Comparison of ENCODE assay signal across 22 cellular contexts in the genomic region with DNA sequence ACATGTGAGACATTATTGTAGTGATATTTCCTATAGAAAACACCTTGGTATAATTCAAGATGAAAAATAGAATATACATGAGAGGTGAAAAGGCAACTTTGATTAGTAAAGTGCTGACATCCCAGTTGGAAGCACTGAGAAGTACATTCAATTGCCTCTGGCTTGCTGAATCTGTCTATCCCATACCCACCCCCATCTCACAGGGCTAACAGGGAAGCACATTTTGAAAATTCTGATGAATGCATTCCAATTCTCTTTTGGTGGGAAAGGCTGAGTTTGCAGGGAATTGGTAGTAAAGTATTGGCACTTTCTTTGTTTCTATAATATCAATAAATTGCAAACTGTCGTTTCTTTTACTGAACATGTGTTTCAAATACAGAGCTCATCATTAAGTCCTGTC.
A peak's percentile ranks its signal among the peaks of the same experiment; 100 is the strongest.
DNase-seq lines count a peak whose midpoint lies in the region; ATAC-seq lines count a peak whose summit lies in the region.
"Had no signal": no experiment of that assay in that cellular context is flagged by ENCODE, and none has a peak within 500 bp of the region (broad histone marks: within the 10 kb centered on the region; RNA-seq: fewer than 3 reads in every experiment).

No MANE protein-coding gene starts in this region.

- no peak overlapping the region for H3K27ac ChIP-seq in naive thymus-derived CD4-positive, alpha-beta T cell (ENCODE audit: low read depth, low read length)
- H3K27ac ChIP-seq: C4-2B, ovary, suprapubic skin had no signal

- ATAC-seq in central memory CD8-positive, alpha-beta T cell (replicated peaks; ENCODE audit: extremely low read depth, poor library complexity, severe bottlenecking) = no peak
- no peak for ATAC-seq in naive thymus-derived CD4-positive, alpha-beta T cell
- ATAC-seq in HG03159 (IDR thresholded peaks at IDR 0.05; ENCODE audit: unreplicated experiment) (no peak), GM18498 (IDR thresholded peaks at IDR 0.05; ENCODE audit: unreplicated experiment) (no peak)
- ATAC-seq: sciatic nerve had no signal

- no peaks in the 10 kb centered on the region for H3K27me3 ChIP-seq in naive thymus-derived CD4-positive, alpha-beta T cell (ENCODE audit: control insufficient read depth in 2 of 2, insufficient read depth in 2 of 2, low read length in 2 of 2)
- H3K27me3 ChIP-seq: ovary, suprapubic skin had no signal

- H3K9me3 ChIP-seq in naive thymus-derived CD4-positive, alpha-beta T cell (ENCODE audit: control insufficient read depth in 2 of 3, low read length in 3 of 3) = no peaks in the 10 kb centered on the region
- H3K9me3 ChIP-seq: ovary, suprapubic skin had no signal

- no peak overlapping the region for H3K4me3 Mint-ChIP-seq in activated naive CD8-positive, alpha-beta T cell
- no peak overlapping the region for H3K4me3 Mint-ChIP-seq in activated naive CD8-positive, alpha-beta T cell treated with anti-CD3 and anti-CD28 coated beads for 36 hours
- peak overlapping the region; percentile 19 for H3K4me3 Mint-ChIP-seq in central memory CD8-positive, alpha-beta T cell
- peak overlapping the region in 4 of 10 donors; percentile 2 to 58 (median 32) for H3K4me3 Mint-ChIP-seq in naive thymus-derived CD4-positive, alpha-beta T cell
- H3K4me3 Mint-ChIP-seq: brain had no signal

- H3K4me3 ChIP-seq in naive thymus-derived CD4-positive, alpha-beta T cell (ENCODE audit: low read length) = no peak overlapping the region
- H3K4me3 ChIP-seq: coronary artery, ovary, suprapubic skin had no signal

- peaks cover 11 to 18% of the 10 kb centered on the region in 2 donors for H3K4me1 ChIP-seq in naive thymus-derived CD4-positive, alpha-beta T cell (ENCODE audit: control insufficient read depth in 2 of 2, insufficient read depth in 2 of 2, low read length in 2 of 2)

- H3K36me3 Mint-ChIP-seq in activated naive CD8-positive, alpha-beta T cell = peaks cover 13% of the 10 kb centered on the region
- H3K36me3 Mint-ChIP-seq in activated naive CD8-positive, alpha-beta T cell treated with anti-CD3 and anti-CD28 coated beads for 36 hours = peaks cover 42% of the 10 kb centered on the region
- H3K36me3 Mint-ChIP-seq in central memory CD8-positive, alpha-beta T cell (ENCODE audit: insufficient read depth) = peaks cover 37% of the 10 kb centered on the region
- peaks cover 5 to 64% (median 37%) of the 10 kb centered on the region in 5 donors for H3K36me3 Mint-ChIP-seq in naive thymus-derived CD4-positive, alpha-beta T cell

- CTCF ChIA-PET in naive thymus-derived CD4-positive, alpha-beta T cell (lab: Charles Lee) = no interaction called here

- DNase-seq in activated naive CD8-positive, alpha-beta T cell treated with anti-CD3 and anti-CD28 coated beads for 36 hours = no peak
- no peak for DNase-seq in central memory CD8-positive, alpha-beta T cell (ENCODE audit: low spot score in 2 of 2)
- DNase-seq in naive thymus-derived CD4-positive, alpha-beta T cell = no peak
- DNase-seq in NCI-H1105 treated with DMSO at 0.1 percent for 48 hours (lab: John Stamatoyannopoulos, UW) = no peak
- no peak for DNase-seq in activated CD8-positive, alpha-beta memory T cell treated with anti-CD3 and anti-CD28 coated beads for 24 hours
- DNase-seq: activated T-cell treated with anti-CD3 and anti-CD28 coated beads, Interleukin-2, amount 50 U/mL, for 48 hours; GDM1; head of caudate nucleus; NCI-H146; NCI-H2171; NCI-H526; ovary; SHP77 treated with DMSO at 0.1 percent for 48 hours; T-helper 2 cell had no signal

- H3K27ac Mint-ChIP-seq in activated naive CD8-positive, alpha-beta T cell = peak overlapping the region; percentile 82
- H3K27ac Mint-ChIP-seq in activated naive CD8-positive, alpha-beta T cell treated with anti-CD3 and anti-CD28 coated beads for 36 hours = no peak overlapping the region
- peak overlapping the region; percentile 47 for H3K27ac Mint-ChIP-seq in central memory CD8-positive, alpha-beta T cell (ENCODE audit: low read depth)
- H3K27ac Mint-ChIP-seq in naive thymus-derived CD4-positive, alpha-beta T cell = peak overlapping the region in 8 of 9 donors; percentile 59 to 87 (median 77)

- H3K9me3 Mint-ChIP-seq in activated naive CD8-positive, alpha-beta T cell (ENCODE audit: low read depth) = no peaks in the 10 kb centered on the region
- H3K9me3 Mint-ChIP-seq in activated naive CD8-positive, alpha-beta T cell treated with anti-CD3 and anti-CD28 coated beads for 36 hours = no peaks in the 10 kb centered on the region
- no peaks in the 10 kb centered on the region for H3K9me3 Mint-ChIP-seq in central memory CD8-positive, alpha-beta T cell
- peaks cover 0 to 3% (median 0%) of the 10 kb centered on the region in 11 donors for H3K9me3 Mint-ChIP-seq in naive thymus-derived CD4-positive, alpha-beta T cell

- intact Hi-C loops in naive thymus-derived CD4-positive, alpha-beta T cell (cut with micrococcal nuclease) = loop anchor here in 1 of 2 donors (2.0 kb wide), 1 partner anchor 13 kb away; no protein-coding TSS in a partner anchor

- peaks cover 76% of the 10 kb centered on the region for H3K4me1 Mint-ChIP-seq in activated naive CD8-positive, alpha-beta T cell (ENCODE audit: low read depth)
- peaks cover 66% of the 10 kb centered on the region for H3K4me1 Mint-ChIP-seq in activated naive CD8-positive, alpha-beta T cell treated with anti-CD3 and anti-CD28 coated beads for 36 hours
- H3K4me1 Mint-ChIP-seq in central memory CD8-positive, alpha-beta T cell = peaks cover 62% of the 10 kb centered on the region
- peaks cover 23 to 92% (median 84%) of the 10 kb centered on the region in 7 donors for H3K4me1 Mint-ChIP-seq in naive thymus-derived CD4-positive, alpha-beta T cell

- peaks cover 0 to 41% (median 10%) of the 10 kb centered on the region in 3 experiments for H3K36me3 ChIP-seq in naive thymus-derived CD4-positive, alpha-beta T cell (ENCODE audit: control insufficient read depth in 2 of 3, insufficient read depth in 3 of 3, low read length in 3 of 3)
- H3K36me3 ChIP-seq: ovary had no signal

- H3K27me3 Mint-ChIP-seq in activated naive CD8-positive, alpha-beta T cell = no peaks in the 10 kb centered on the region
- no peaks in the 10 kb centered on the region for H3K27me3 Mint-ChIP-seq in activated naive CD8-positive, alpha-beta T cell treated with anti-CD3 and anti-CD28 coated beads for 36 hours
- H3K27me3 Mint-ChIP-seq in central memory CD8-positive, alpha-beta T cell = no peaks in the 10 kb centered on the region
- H3K27me3 Mint-ChIP-seq in naive thymus-derived CD4-positive, alpha-beta T cell = no peaks in the 10 kb centered on the region

- POLR2A ChIA-PET in naive thymus-derived CD4-positive, alpha-beta T cell (lab: Charles Lee) = no interaction called here
